In the genomic region with DNA sequence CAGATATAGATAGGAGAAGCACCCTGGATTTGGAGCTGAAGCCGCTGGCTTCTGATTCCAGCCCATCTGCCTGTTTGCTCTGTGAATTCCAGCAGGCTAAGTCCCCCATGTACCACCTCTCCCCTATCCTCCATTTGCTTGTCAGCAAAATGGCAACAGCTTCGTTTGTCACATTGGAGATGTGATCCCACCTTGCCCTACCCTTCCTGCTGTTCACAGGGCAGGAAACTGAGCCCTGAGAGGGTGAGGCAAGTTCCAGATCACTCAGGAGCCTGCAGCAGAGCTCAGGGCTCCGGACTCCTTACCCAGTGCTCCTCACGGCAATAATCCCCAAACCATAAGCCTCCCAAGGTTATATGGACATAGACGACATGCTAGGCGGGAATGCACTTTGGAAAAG, we compare ENCODE assay signal across 9 cellular contexts. TPM values are rescaled to one million over a fixed set of nuclear protein-coding genes. Genes with fewer than 3 reads are reported as not detected.
DNase-seq lines count a peak whose midpoint lies in the region; ATAC-seq and TF ChIP-seq lines count a peak whose summit lies in the region.
"Had no signal": no experiment of that assay in that cellular context is flagged by ENCODE, and none has a peak within 500 bp of the region (broad histone marks: within the 10 kb centered on the region; RNA-seq: fewer than 3 reads in every experiment).

No MANE protein-coding gene starts in this region.

- H3K27me3 ChIP-seq in left lung (no peaks in the 10 kb centered on the region), stomach smooth muscle (ENCODE audit: control insufficient read depth in 1 of 2, insufficient read depth in 2 of 2, low read length in 2 of 2) (no peaks in the 10 kb centered on the region)

- H3K9me3 ChIP-seq in left lung (no peaks in the 10 kb centered on the region), stomach smooth muscle (ENCODE audit: control insufficient read depth in 2 of 2, low read length in 2 of 2) (no peaks in the 10 kb centered on the region)

- peaks cover 48 to 68% of the 10 kb centered on the region in 2 donors for H3K4me1 ChIP-seq in left lung
- H3K4me1 ChIP-seq in stomach smooth muscle (ENCODE audit: control insufficient read depth, insufficient read depth, low read length): peaks cover 80% of the 10 kb centered on the region

- intact Hi-C loops in activated CD4-positive, alpha-beta T cell treated with anti-CD3 and anti-CD28 coated beads, Interleukin-2, amount 10 ng/mL, durations not matched to agents 24 days and 14 days (cut with micrococcal nuclease): loop anchor here (1.0 kb wide), 1 partner anchor 19 kb away; no protein-coding TSS in a partner anchor
- intact Hi-C loops in left lung (cut with DNase I): no loop called here

- H3K9ac ChIP-seq in stomach smooth muscle (ENCODE audit: low read length in 2 of 2): peak overlapping the region; percentile 60 to 75

- no peaks in the 10 kb centered on the region for H3K27me3 Mint-ChIP-seq in activated CD4-positive, alpha-beta T cell treated with anti-CD3 and anti-CD28 coated beads, Interleukin-2, amount 10 ng/mL, durations not matched to agents 24 days and 14 days
- no peaks in the 10 kb centered on the region for H3K27me3 Mint-ChIP-seq in activated T-helper 17 cell treated with anti-CD3 and anti-CD28 coated beads, Interleukin-2, amount 50 U/mL, for 72 hours

- ATAC-seq in activated T-helper 17 cell treated with anti-CD3 and anti-CD28 coated beads, Interleukin-2, amount 50 U/mL, for 72 hours (replicated peaks): no peak
- ATAC-seq in left lung (no peak), HG03097 (IDR thresholded peaks at IDR 0.05; ENCODE audit: low FRiP score, unreplicated experiment) (no peak), GM18868 (IDR thresholded peaks at IDR 0.05; ENCODE audit: unreplicated experiment) (no peak)

- peak overlapping the region; percentile 16 to 34 for H3K27ac ChIP-seq in left lung
- H3K27ac ChIP-seq in stomach smooth muscle (ENCODE audit: low read length): peak overlapping the region; percentile 87

- H3K4me3 ChIP-seq in left lung (no peak overlapping the region), stomach smooth muscle (ENCODE audit: low read length in 2 of 2) (peak overlapping the region in 1 of 2 donors; percentile 15)

- peak overlapping the region; percentile 88 for H3K27ac Mint-ChIP-seq in activated CD4-positive, alpha-beta T cell treated with anti-CD3 and anti-CD28 coated beads, Interleukin-2, amount 10 ng/mL, durations not matched to agents 24 days and 14 days
- peak overlapping the region; percentile 88 for H3K27ac Mint-ChIP-seq in activated T-helper 17 cell treated with anti-CD3 and anti-CD28 coated beads, Interleukin-2, amount 50 U/mL, for 72 hours

- H3K36me3 ChIP-seq in left lung (no peaks in the 10 kb centered on the region), stomach smooth muscle (ENCODE audit: control insufficient read depth in 2 of 2, insufficient read depth in 2 of 2, low read length in 2 of 2) (peaks cover 0 to 4% of the 10 kb centered on the region in 2 donors)

- H3K36me3 Mint-ChIP-seq in activated CD4-positive, alpha-beta T cell treated with anti-CD3 and anti-CD28 coated beads, Interleukin-2, amount 10 ng/mL, durations not matched to agents 24 days and 14 days (ENCODE audit: low read depth): peaks cover 61% of the 10 kb centered on the region
- H3K36me3 Mint-ChIP-seq in activated T-helper 17 cell treated with anti-CD3 and anti-CD28 coated beads, Interleukin-2, amount 50 U/mL, for 72 hours (ENCODE audit: low read depth): peaks cover 100% of the 10 kb centered on the region

- peak overlapping the region; percentile 68 for H3K4me3 Mint-ChIP-seq in activated CD4-positive, alpha-beta T cell treated with anti-CD3 and anti-CD28 coated beads, Interleukin-2, amount 10 ng/mL, durations not matched to agents 24 days and 14 days
- H3K4me3 Mint-ChIP-seq in activated T-helper 17 cell treated with anti-CD3 and anti-CD28 coated beads, Interleukin-2, amount 50 U/mL, for 72 hours: peak overlapping the region; percentile 69

- no peak for TF ChIP-seq CTCF in left lung (IDR thresholded peaks at IDR 0.05)

- H3K9me3 Mint-ChIP-seq in activated CD4-positive, alpha-beta T cell treated with anti-CD3 and anti-CD28 coated beads, Interleukin-2, amount 10 ng/mL, durations not matched to agents 24 days and 14 days: no peaks in the 10 kb centered on the region
- H3K9me3 Mint-ChIP-seq in activated T-helper 17 cell treated with anti-CD3 and anti-CD28 coated beads, Interleukin-2, amount 50 U/mL, for 72 hours: no peaks in the 10 kb centered on the region

- DNase-seq in activated CD4-positive, alpha-beta T cell treated with anti-CD3 and anti-CD28 coated beads, Interleukin-2, amount 10 ng/mL, durations not matched to agents 24 days and 14 days: no peak
- no peak for DNase-seq in activated CD4-positive, alpha-beta T cell treated with anti-CD3 and anti-CD28 coated beads for 1 hour
- DNase-seq in left lung (no peak), DMS153 (lab: John Stamatoyannopoulos, UW) (no peak)
- DNase-seq: T-helper 9 cell had no signal

- peaks cover 87% of the 10 kb centered on the region for H3K4me1 Mint-ChIP-seq in activated CD4-positive, alpha-beta T cell treated with anti-CD3 and anti-CD28 coated beads, Interleukin-2, amount 10 ng/mL, durations not matched to agents 24 days and 14 days
- peaks cover 58% of the 10 kb centered on the region for H3K4me1 Mint-ChIP-seq in activated T-helper 17 cell treated with anti-CD3 and anti-CD28 coated beads, Interleukin-2, amount 50 U/mL, for 72 hours

RNA-seq across cellular contexts. Expression of gene SLC2A1, which starts 14.9 kb away (rescaled TPM):
- 135 and 144 TPM in 2 replicates for total RNA-seq in activated CD4-positive, alpha-beta T cell treated with anti-CD3 and anti-CD28 coated beads, Interleukin-2, amount 10 ng/mL, durations not matched to agents 24 days and 14 days
- total RNA-seq in activated T-helper 17 cell treated with anti-CD3 and anti-CD28 coated beads, Interleukin-2, amount 50 U/mL, for 72 hours: 100 to 1,000 TPM; 217 to 280 TPM
- total RNA-seq in left lung: 10 to 100 TPM; 10.5 to 12.1 TPM

Comparison
In these comparisons a context has a peak if more than half of its experiments do, and no peak if none do; other contexts are left out.
1. RNA of gene SLC2A1, which starts 14.9 kb away (total RNA-seq): 217 to 280 TPM in activated T-helper 17 cell treated with anti-CD3 and anti-CD28 coated beads, Interleukin-2, amount 50 U/mL, for 72 hours and 135 to 144 TPM in activated CD4-positive, alpha-beta T cell treated with anti-CD3 and anti-CD28 coated beads, Interleukin-2, amount 10 ng/mL, durations not matched to agents 24 days and 14 days; 10.5 to 12.1 TPM in left lung; every median in the first group is over 10 times any median in the second.